ENCODE assay signal across 8 cellular contexts in the genomic region with DNA sequence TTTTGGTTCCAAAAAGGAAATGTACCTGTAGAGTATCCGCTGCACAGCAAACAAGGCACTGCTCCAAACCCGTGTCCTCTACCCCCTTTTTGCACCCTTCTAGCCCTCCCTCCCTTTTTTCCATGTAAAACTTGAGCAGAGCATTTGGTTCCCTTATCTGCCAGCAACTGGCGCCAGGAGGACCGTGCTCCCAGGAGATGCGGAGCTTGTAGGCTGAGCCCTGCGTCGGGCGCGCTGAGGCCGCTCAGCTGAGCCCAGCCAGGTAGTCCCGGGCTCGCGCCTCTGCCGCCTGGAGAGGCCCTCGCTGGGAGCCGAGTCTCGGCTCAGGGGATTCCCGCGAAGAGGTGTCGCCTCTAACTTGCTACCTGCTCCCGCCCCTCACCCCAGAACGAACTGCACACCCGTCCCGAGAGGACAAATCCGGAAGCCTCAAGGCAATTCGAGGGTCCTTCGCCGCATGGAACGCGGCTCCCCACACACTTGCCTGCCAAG. TPM values are rescaled to one million over a fixed set of nuclear protein-coding genes. Genes with fewer than 3 reads are reported as not detected.
A peak's percentile ranks its signal among the peaks of the same experiment; 100 is the strongest.
DNase-seq lines count a peak whose midpoint lies in the region; ATAC-seq, FAIRE-seq and TF ChIP-seq lines count a peak whose summit lies in the region.

No MANE protein-coding gene starts in this region.

- H3K79me2 ChIP-seq in Karpas-422 (ENCODE audit: low read length) (peaks cover 55% of the 10 kb centered on the region), GM12878 (ENCODE audit: control insufficient read depth, insufficient read depth, low read length) (peaks cover 59% of the 10 kb centered on the region)

- H3K36me3 ChIP-seq in Karpas-422 (ENCODE audit: insufficient read depth, low read length) (peaks cover 6% of the 10 kb centered on the region), GM12878 (ENCODE audit: control insufficient read depth in 2 of 2, insufficient read depth in 2 of 2, low read length in 1 of 2) (peaks cover 0 to 8% of the 10 kb centered on the region in 2 experiments; a peak in 1 of 4 replicates), iPS-20b (ENCODE audit: insufficient read depth, low read depth, low read length) (peaks cover 15% of the 10 kb centered on the region), spleen (peaks cover 0 to 19% (median 0%) of the 10 kb centered on the region in 6 donors)

- H3K9ac ChIP-seq in Karpas-422 (ENCODE audit: low read length) (peak overlapping the region; percentile 99), GM12878 (ENCODE audit: control insufficient read depth, insufficient read depth, low read length) (peak overlapping the region; percentile 96), iPS-20b (ENCODE audit: low read depth, low read length) (peak overlapping the region; percentile 99)

- peak overlapping the region; percentile 100 for H3K4me3 ChIP-seq in Karpas-422 (ENCODE audit: low read length)
- peak overlapping the region; percentile 91 for H3K4me3 ChIP-seq in GM12878
- peak overlapping the region; percentile 100 for H3K4me3 ChIP-seq in iPS-20b (ENCODE audit: low read length)
- H3K4me3 ChIP-seq in spleen: peak overlapping the region; percentile 83 to 94 (median 88)

- ATAC-seq in GM21825 (IDR thresholded peaks at IDR 0.05; ENCODE audit: unreplicated experiment) (peak; percentile 58), GM12878 (peak; percentile 85)

- no peak for FAIRE-seq in GM12878 (lab: Jason Lieb, UNC)

- TF ChIP-seq POLR2A in GM12878 (IDR thresholded peaks at IDR 0.05; ENCODE audit: low read depth, low read length) (no peak), spleen (IDR thresholded peaks at IDR 0.05) (no peak)

- POLR2A ChIA-PET in GM12878 (lab: Charles Lee): interaction anchor here (0.6 kb wide), 1 partner anchor 200 kb away, joined by 3 read pairs; no protein-coding TSS in a partner anchor

- in situ Hi-C loops in GM12878 (cut with MboI): loop anchor here (5.0 kb wide), 1 partner anchor 196 kb away; no protein-coding TSS in a partner anchor

- CTCF ChIA-PET in GM12878 (lab: Yijun Ruan, JAX): interaction anchor here (3.9 kb wide), 1 partner anchor 10 kb away, joined by 20 read pairs; no protein-coding TSS in a partner anchor

- peak overlapping the region; percentile 76 for H3K27ac ChIP-seq in Karpas-422 (ENCODE audit: low read length)
- H3K27ac ChIP-seq in GM12878 (ENCODE audit: control insufficient read depth, insufficient read depth): peak overlapping the region; percentile 86
- H3K27ac ChIP-seq in iPS-20b (ENCODE audit: low read length): peak overlapping the region; percentile 63
- H3K27ac ChIP-seq in spleen: peak overlapping the region; percentile 88 to 98 (median 95)

- H3K9me3 ChIP-seq in Karpas-422 (ENCODE audit: low read length) (no peaks in the 10 kb centered on the region), GM12878 (replicated peaks; ENCODE audit: control insufficient read depth, insufficient read depth, low read length) (no peaks in the 10 kb centered on the region), iPS-20b (ENCODE audit: insufficient read depth, low read depth, low read length) (no peaks in the 10 kb centered on the region), spleen (no peaks in the 10 kb centered on the region)

- RAD21 ChIA-PET in GM12878 (lab: Charles Lee; ENCODE audit: unreplicated experiment): interaction anchor here (1.0 to 1.3 kb wide), 5 partner anchors 13 to 333 kb away, joined by 3 to 4 read pairs (median 3); no protein-coding TSS in a partner anchor

- 2% methylated on average over 30 of the region's 30 CpGs for WGBS in GM12878 (ENCODE audit: insufficient coverage, insufficient replicate concordance, low lambda C conversion rate, missing lambda C conversion rate)
- 0 to 1% (median 0%) methylated on average over 30 of the region's 30 CpGs for WGBS in spleen, 5 donors

- peaks cover 20% of the 10 kb centered on the region; the same call in 1 of the 2 replicates for H4K20me1 ChIP-seq in Karpas-422 (ENCODE audit: insufficient read depth, low read depth, low read length)
- no peaks in the 10 kb centered on the region for H4K20me1 ChIP-seq in GM12878 (ENCODE audit: control insufficient read depth, insufficient read depth)

- TF ChIP-seq CTCF in GM12878 (IDR thresholded peaks at IDR 0.05 in 2 of 3, conservative IDR thresholded peaks at IDR 0.05 in 1 of 3; ENCODE audit: control insufficient read depth in 2 of 3, extremely low read depth in 1 of 3, insufficient read depth in 1 of 3, low read depth in 3 of 3, low read length in 3 of 3) (no peak), spleen (IDR thresholded peaks at IDR 0.05 in 8 of 11, conservative IDR thresholded peaks at IDR 0.05 in 3 of 11) (no peak)

- no peaks in the 10 kb centered on the region for H3K9me2 ChIP-seq in Karpas-422 (replicated peaks; ENCODE audit: insufficient read depth, low read length)

- H3K4me2 ChIP-seq in Karpas-422 (ENCODE audit: low read depth, low read length, poor library complexity, severe bottlenecking): peak overlapping the region; percentile 76
- peak overlapping the region; percentile 71 for H3K4me2 ChIP-seq in GM12878 (ENCODE audit: control insufficient read depth, insufficient read depth)

- SMC1A ChIA-PET in GM12878 (lab: Charles Lee; ENCODE audit: uncharacterized antibody, unreplicated experiment): interaction anchor here (0.6 to 2.0 kb wide), 3 partner anchors 9 to 789 kb away, joined by 3 to 4 read pairs (median 3); no protein-coding TSS in a partner anchor

- BruUV-seq in GM12878 (replicated peaks; lab: Mats Ljungman, UMichigan): TSS peak; percentile 86

- H3K4me1 ChIP-seq in Karpas-422 (ENCODE audit: low read length) (peaks cover 26% of the 10 kb centered on the region), GM12878 (ENCODE audit: control insufficient read depth, insufficient read depth, low read length) (peaks cover 3% of the 10 kb centered on the region), iPS-20b (ENCODE audit: insufficient read depth, low read length) (peaks cover 2% of the 10 kb centered on the region; the same call in 1 of the 2 replicates), spleen (peaks cover 19 to 63% (median 51%) of the 10 kb centered on the region in 6 donors)

- DNase-seq in GM03348 (ENCODE audit: low spot score) (peak; percentile 52), Karpas-422 (peak; percentile 75), T-helper 9 cell (peak; percentile 70), GM12878 (ENCODE audit: low read depth, low spot score) (peak; percentile 26), spleen (peak; percentile 91), NCI-H2196 (lab: John Stamatoyannopoulos, UW; ENCODE audit: unreplicated experiment) (no peak)

- TF ChIP-seq EP300 in GM12878 (IDR thresholded peaks at IDR 0.05; ENCODE audit: borderline replicate concordance in 1 of 2, control insufficient read depth in 1 of 2, low read depth in 2 of 2, low read length in 2 of 2): no peak

- H2AFZ ChIP-seq in Karpas-422 (ENCODE audit: low read length): peak overlapping the region; percentile 99
- H2AFZ ChIP-seq in GM12878 (ENCODE audit: control insufficient read depth, low read depth, low read length): peak overlapping the region; percentile 91

- intact Hi-C loops in GM12878 (cut with micrococcal nuclease; ENCODE audit: unreplicated experiment) (loop anchor here (2.0 kb wide), 1 partner anchor 79 kb away; a partner anchor contains a TSS), spleen (cut with DNase I; ENCODE audit: low total_unique reads) (loop anchor here (10.0 kb wide), 1 partner anchor 219 kb away; a partner anchor contains a TSS)

- H3K27me3 ChIP-seq in Karpas-422 (ENCODE audit: low read length): no peaks in the 10 kb centered on the region
- no peaks in the 10 kb centered on the region for H3K27me3 ChIP-seq in GM12878 (replicated peaks in 1 of 2; ENCODE audit: control insufficient read depth in 2 of 2, insufficient read depth in 2 of 2, low read length in 1 of 2)
- H3K27me3 ChIP-seq in iPS-20b (ENCODE audit: insufficient read depth, low read length): no peaks in the 10 kb centered on the region
- no peaks in the 10 kb centered on the region for H3K27me3 ChIP-seq in spleen (replicated peaks in 1 of 7)

- TF ChIP-seq RAD21 in GM12878 (IDR thresholded peaks at IDR 0.05; ENCODE audit: insufficient read depth, low read depth, low read length): no peak

TF ChIP-seq in GM12878, 131 proteins besides CTCF, POLR2A, EP300 and RAD21 (continues in another document):
- TF ChIP-seq HDGF (IDR thresholded peaks at IDR 0.05) (peak; percentile 67), MEF2B (IDR thresholded peaks at IDR 0.05; ENCODE audit: partially characterized antibody, poor library complexity, severe bottlenecking) (no peak), YBX1 (IDR thresholded peaks at IDR 0.05) (no peak)
- TF ChIP-seq, protein P1, sequence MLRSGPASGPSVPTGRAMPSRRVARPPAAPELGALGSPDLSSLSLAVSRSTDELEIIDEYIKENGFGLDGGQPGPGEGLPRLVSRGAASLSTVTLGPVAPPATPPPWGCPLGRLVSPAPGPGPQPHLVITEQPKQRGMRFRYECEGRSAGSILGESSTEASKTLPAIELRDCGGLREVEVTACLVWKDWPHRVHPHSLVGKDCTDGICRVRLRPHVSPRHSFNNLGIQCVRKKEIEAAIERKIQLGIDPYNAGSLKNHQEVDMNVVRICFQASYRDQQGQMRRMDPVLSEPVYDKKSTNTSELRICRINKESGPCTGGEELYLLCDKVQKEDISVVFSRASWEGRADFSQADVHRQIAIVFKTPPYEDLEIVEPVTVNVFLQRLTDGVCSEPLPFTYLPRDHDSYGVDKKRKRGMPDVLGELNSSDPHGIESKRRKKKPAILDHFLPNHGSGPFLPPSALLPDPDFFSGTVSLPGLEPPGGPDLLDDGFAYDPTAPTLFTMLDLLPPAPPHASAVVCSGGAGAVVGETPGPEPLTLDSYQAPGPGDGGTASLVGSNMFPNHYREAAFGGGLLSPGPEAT (IDR thresholded peaks at IDR 0.05; ENCODE audit: low read depth): peak; percentile 50

RNA-seq across cellular contexts. Expression of a gene that starts 0.6 kb away (rescaled TPM):
- total RNA-seq in Karpas-422 (2014; rRNA removed; shearing (Covaris generic); ENCODE audit: low replicate concordance): 39.0 and 64.6 TPM in 2 replicates
- total RNA-seq in GM12878 (2013; cell fraction: nucleolus; rRNA removed): 394 and 410 TPM in 2 replicates
- total RNA-seq in GM12878 (2014; rRNA removed) (32.0 and 38.6 TPM in 2 replicates), GM12878 (2014; rRNA removed; fragmentation: Illumina TruSeq; extraction: Trizol) (49.7 and 51.8 TPM in 2 replicates), GM12878 (2021) (25.0 and 25.8 TPM in 2 replicates), spleen (100 to 1,000 TPM in 1 of 7 donors, 10 to 100 TPM in 6; 36.9 to 101 (median 48.6) TPM)
- 9.7 TPM for polyA plus RNA-seq in GM12878 (2011; ENCODE audit: low read depth)
- polyA plus RNA-seq in GM12878 (2011; rRNA removed) (39.5 and 65.3 TPM in 2 replicates), GM12878 (2014; fragmentation: Illumina TruSeq; extraction: Trizol) (24.8 and 37.8 TPM in 2 replicates), GM12878 (2014; fragmentation: Nextera tagmentation; extraction: Ambion mirVana) (1 to 10 TPM; 4.5 to 9.9 TPM), GM12878 (2014; rRNA removed) (16.8 and 20.2 TPM in 2 replicates), GM12878 (2016; fragmentation: Nextera tagmentation; extraction: Ambion mirVana) (10 to 100 TPM; 16.0 to 17.7 TPM), spleen (1 to 10 TPM; 6.4 to 9.7 (median 7.5) TPM)
- 10.6 and 11.6 TPM in 2 replicates for polyA plus RNA-seq in GM12878 (2011; cell fraction: cytosol; rRNA removed)
- polyA plus RNA-seq in GM12878 (2011; cell fraction: nucleus; rRNA removed): 35.4 and 40.9 TPM in 2 replicates
- polyA plus RNA-seq in GM12878 (2012): 20.2 and 22.7 TPM in 2 replicates
- polyA minus RNA-seq in GM12878 (2011; rRNA and poly(A)+ RNA removed): 51.2 and 72.4 TPM in 2 replicates
- 20.7 and 30.9 TPM in 2 replicates for polyA minus RNA-seq in GM12878 (2011; cell fraction: cytosol; rRNA and poly(A)+ RNA removed)
- polyA minus RNA-seq in GM12878 (2011; cell fraction: nucleus; rRNA and poly(A)+ RNA removed): 65.5 and 98.4 TPM in 2 replicates
